Comparison of ENCODE assay signal across 28 cellular contexts in the genomic region with DNA sequence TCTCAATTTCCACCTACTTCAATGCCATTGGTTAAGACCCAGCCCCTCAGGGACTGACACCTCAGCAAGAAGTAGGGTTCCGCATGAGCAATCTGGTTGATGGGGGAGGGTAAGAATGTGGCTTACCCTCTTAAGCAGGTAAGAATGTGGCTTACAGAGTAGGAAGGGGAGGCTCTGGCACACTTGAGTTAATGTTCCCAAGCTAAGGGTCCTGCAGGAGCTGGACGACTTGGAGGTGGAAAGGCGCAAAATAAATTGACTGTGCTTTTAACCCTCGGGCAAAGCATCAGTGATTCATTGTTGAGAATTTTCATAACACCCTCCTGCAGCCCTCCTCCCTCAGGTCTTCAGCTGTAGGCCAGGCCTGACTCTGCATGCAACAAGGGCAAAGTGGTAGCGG. TPM values are rescaled to one million over a fixed set of nuclear protein-coding genes. Genes with fewer than 3 reads are reported as not detected.
DNase-seq lines count a peak whose midpoint lies in the region; ATAC-seq and TF ChIP-seq lines count a peak whose summit lies in the region.
"Had no signal": no experiment of that assay in that cellular context is flagged by ENCODE, and none has a peak within 500 bp of the region (broad histone marks: within the 10 kb centered on the region; RNA-seq: fewer than 3 reads in every experiment).

No MANE protein-coding gene starts in this region.

- H3K14ac ChIP-seq in trophoblast cell (ENCODE audit: low read length): no peak overlapping the region

- H3K36me3 Mint-ChIP-seq in activated naive CD8-positive, alpha-beta T cell treated with anti-CD3 and anti-CD28 coated beads, Interleukin-2, amount 50 U/mL, for 24 hours (ENCODE audit: low read depth): no peaks in the 10 kb centered on the region
- H3K36me3 Mint-ChIP-seq: activated naive CD8-positive, alpha-beta T cell treated with anti-CD3 and anti-CD28 coated beads, Interleukin-2, amount 10 ng/mL, durations not matched to agents 7 days and 5 days; CD14-positive monocyte had no signal

- TF ChIP-seq CTCF in WERI-Rb-1 (IDR thresholded peaks at IDR 0.05; ENCODE audit: low read depth, low read length): no peak

- peak overlapping the region; percentile 10 for H2BK120ac ChIP-seq in trophoblast cell (ENCODE audit: insufficient read depth, low read length, poor library complexity)

- no peak for ATAC-seq in activated naive CD8-positive, alpha-beta T cell treated with anti-CD3 and anti-CD28 coated beads, Interleukin-2, amount 50 U/mL, for 24 hours
- ATAC-seq in GM19328 (IDR thresholded peaks at IDR 0.05; ENCODE audit: unreplicated experiment): no peak
- ATAC-seq: activated CD4-positive, alpha-beta T cell treated with anti-CD3 and anti-CD28 coated beads for 36 hours; activated CD8-positive, alpha-beta T cell treated with anti-CD3 and anti-CD28 coated beads, Interleukin-2, amount 10 ng/mL, durations not matched to agents 7 days and 5 days; gastroesophageal sphincter; SK-N-SH treated with all-trans-retinoic acid at 6 μM for 48 hours; stimulated activated naive CD8-positive, alpha-beta T cell treated with anti-CD3 and anti-CD28 coated beads, Interleukin-15, Interleukin-2, amounts not matched to agents 100 U/mL and 50 U/mL, for 24 hours; T-helper 17 cell had no signal

- DNase-seq in H7 (peak; percentile 50), WERI-Rb-1 (peak; percentile 45), iPS-NIHi7 (ENCODE audit: extremely low spot score) (peak; percentile 57), trophoblast cell (no peak), occipital lobe (lab: John Stamatoyannopoulos, UW) (no peak)
- DNase-seq in activated CD8-positive, alpha-beta memory T cell treated with anti-CD3 and anti-CD28 coated beads, Interleukin-2, amount 50 U/mL, for 4 hours: no peak
- no peak for DNase-seq in activated naive CD8-positive, alpha-beta T cell treated with anti-CD3 and anti-CD28 coated beads, Interleukin-2, amount 50 U/mL, for 24 hours
- DNase-seq: activated CD4-positive, alpha-beta T cell treated with anti-CD3 and anti-CD28 coated beads for 36 hours; activated CD8-positive, alpha-beta T cell treated with anti-CD3 and anti-CD28 coated beads, Interleukin-2, amount 10 ng/mL, durations not matched to agents 7 days and 5 days; activated effector memory CD4-positive, alpha-beta T cell treated with Interleukin-2 at 50 U/mL for 16 hours; activated naive CD8-positive, alpha-beta T cell treated with anti-CD3 and anti-CD28 coated beads, Interleukin-2, amount 10 ng/mL, durations not matched to agents 7 days and 5 days; Calu3; central memory CD4-positive, alpha-beta T cell; hippocampal formation; mesenchymal stem cell; NCI-H1105 treated with DMSO at 0.1 percent for 48 hours; NCI-H1930; NCI-H345; NCI-H748 treated with DMSO at 0.1 percent for 48 hours; nucleus accumbens; stimulated activated naive CD8-positive, alpha-beta T cell treated with anti-CD3 and anti-CD28 coated beads, Interleukin-15, Interleukin-2, amounts not matched to agents 100 U/mL and 50 U/mL, for 24 hours; T-helper 17 cell; testis had no signal

- no peaks in the 10 kb centered on the region for H3K4me1 Mint-ChIP-seq in activated naive CD8-positive, alpha-beta T cell treated with anti-CD3 and anti-CD28 coated beads, Interleukin-2, amount 50 U/mL, for 24 hours
- H3K4me1 Mint-ChIP-seq: activated CD4-positive, alpha-beta T cell treated with anti-CD3 and anti-CD28 coated beads for 36 hours; CD14-positive monocyte; T-helper 17 cell had no signal

- H3K27ac ChIP-seq in WERI-Rb-1 (no peak overlapping the region), trophoblast cell (ENCODE audit: low read depth, low read length) (peak overlapping the region; percentile 65)
- H3K27ac ChIP-seq: gastroesophageal sphincter, testis had no signal

- H3K79me1 ChIP-seq in trophoblast cell (ENCODE audit: low read length): peaks cover 8% of the 10 kb centered on the region

- no peak overlapping the region for H3K23ac ChIP-seq in trophoblast cell (ENCODE audit: low read length)

- H3K27me3 ChIP-seq in H7 (ENCODE audit: control insufficient read depth, insufficient read depth, low read length) (no peaks in the 10 kb centered on the region), WERI-Rb-1 (ENCODE audit: insufficient read depth, low read depth, severe bottlenecking) (no peaks in the 10 kb centered on the region), trophoblast cell (ENCODE audit: insufficient read depth, low read length) (no peaks in the 10 kb centered on the region)
- H3K27me3 ChIP-seq: testis had no signal

- peaks cover 8 to 19% of the 10 kb centered on the region in 2 experiments for H3K4me1 ChIP-seq in trophoblast cell (ENCODE audit: control insufficient read depth in 1 of 2, insufficient read depth in 2 of 2, low read length in 2 of 2)
- H3K4me1 ChIP-seq: gastroesophageal sphincter, testis had no signal

- no peak overlapping the region for H2AK5ac ChIP-seq in trophoblast cell (ENCODE audit: low read length)

- no peak overlapping the region for H4K8ac ChIP-seq in trophoblast cell (ENCODE audit: low read depth, low read length)

- no peak overlapping the region for H2BK5ac ChIP-seq in trophoblast cell (ENCODE audit: low read depth, low read length, poor library complexity)

- H2BK12ac ChIP-seq in trophoblast cell (ENCODE audit: low read length): peak overlapping the region; percentile 32

- no peaks in the 10 kb centered on the region for H3K79me2 ChIP-seq in trophoblast cell (ENCODE audit: control insufficient read depth, insufficient read depth, low read length, poor library complexity)

- no peak overlapping the region for H4K12ac ChIP-seq in trophoblast cell (ENCODE audit: low read depth, low read length)

- no peaks in the 10 kb centered on the region for H3K9me3 Mint-ChIP-seq in activated naive CD8-positive, alpha-beta T cell treated with anti-CD3 and anti-CD28 coated beads, Interleukin-2, amount 50 U/mL, for 24 hours
- H3K9me3 Mint-ChIP-seq: activated naive CD8-positive, alpha-beta T cell treated with anti-CD3 and anti-CD28 coated beads, Interleukin-2, amount 10 ng/mL, durations not matched to agents 7 days and 5 days had no signal

- H3K4me2 ChIP-seq in trophoblast cell (ENCODE audit: low read length): peak overlapping the region; percentile 5

- peak overlapping the region; percentile 15 for H4K91ac ChIP-seq in trophoblast cell (ENCODE audit: low read depth, low read length)

- peaks cover 26% of the 10 kb centered on the region for H3K27me3 Mint-ChIP-seq in activated naive CD8-positive, alpha-beta T cell treated with anti-CD3 and anti-CD28 coated beads, Interleukin-2, amount 50 U/mL, for 24 hours

- no CpG with 5 or more reads among the region's 5 CpGs for WGBS in trophoblast cell (ENCODE audit: extremely low coverage, insufficient coverage, insufficient read length)

- no peaks in the 10 kb centered on the region for H3K36me3 ChIP-seq in H7 (replicated peaks; ENCODE audit: control insufficient read depth, insufficient read depth, low read length)
- H3K36me3 ChIP-seq in WERI-Rb-1: no peaks in the 10 kb centered on the region
- no peaks in the 10 kb centered on the region for H3K36me3 ChIP-seq in trophoblast cell (ENCODE audit: control insufficient read depth in 1 of 2, insufficient read depth in 2 of 2, low read length in 2 of 2)
- H3K36me3 ChIP-seq: gastroesophageal sphincter had no signal

- H3K9ac ChIP-seq in trophoblast cell (ENCODE audit: low read length): no peak overlapping the region

- no peak overlapping the region for H2AFZ ChIP-seq in trophoblast cell (ENCODE audit: insufficient read depth, low read length, poor library complexity)

- no peak overlapping the region for H3K18ac ChIP-seq in trophoblast cell (ENCODE audit: low read length)

- H3K4ac ChIP-seq in trophoblast cell (ENCODE audit: low read depth, low read length): no peak overlapping the region

- H3K9me3 ChIP-seq in WERI-Rb-1 (ENCODE audit: severe bottlenecking) (no peaks in the 10 kb centered on the region), trophoblast cell (ENCODE audit: insufficient read depth, low read depth, low read length) (no peaks in the 10 kb centered on the region)
- H3K9me3 ChIP-seq: gastroesophageal sphincter, testis had no signal

- H3K4me3 Mint-ChIP-seq in activated naive CD8-positive, alpha-beta T cell treated with anti-CD3 and anti-CD28 coated beads, Interleukin-2, amount 50 U/mL, for 24 hours: no peak overlapping the region
- H3K4me3 Mint-ChIP-seq: activated CD4-positive, alpha-beta T cell treated with anti-CD3 and anti-CD28 coated beads for 36 hours; activated CD8-positive, alpha-beta T cell treated with anti-CD3 and anti-CD28 coated beads, Interleukin-2, amount 10 ng/mL, durations not matched to agents 7 days and 5 days; activated naive CD8-positive, alpha-beta T cell treated with anti-CD3 and anti-CD28 coated beads, Interleukin-2, amount 10 ng/mL, durations not matched to agents 7 days and 5 days; CD14-positive monocyte; T-helper 17 cell had no signal

- H3K4me3 ChIP-seq in H7 (ENCODE audit: insufficient read depth, low read depth, low read length) (no peak overlapping the region), WERI-Rb-1 (ENCODE audit: low read depth, low read length) (no peak overlapping the region), trophoblast cell (ENCODE audit: low read depth, low read length) (no peak overlapping the region)
- H3K4me3 ChIP-seq: gastroesophageal sphincter, testis had no signal

- no peak overlapping the region for H3K27ac Mint-ChIP-seq in activated naive CD8-positive, alpha-beta T cell treated with anti-CD3 and anti-CD28 coated beads, Interleukin-2, amount 50 U/mL, for 24 hours
- H3K27ac Mint-ChIP-seq: activated CD4-positive, alpha-beta T cell treated with anti-CD3 and anti-CD28 coated beads for 36 hours; activated CD8-positive, alpha-beta T cell treated with anti-CD3 and anti-CD28 coated beads, Interleukin-2, amount 10 ng/mL, durations not matched to agents 7 days and 5 days; activated naive CD8-positive, alpha-beta T cell treated with anti-CD3 and anti-CD28 coated beads, Interleukin-2, amount 10 ng/mL, durations not matched to agents 7 days and 5 days; CD14-positive monocyte; T-helper 17 cell had no signal

RNA-seq across cellular contexts. Expression of gene ADRA1B, which starts 24.9 kb away (rescaled TPM):
- total RNA-seq in H7 (2014; rRNA removed; shearing (Covaris generic)): 0.14 TPM in 1 of 2 replicates, not detected in the other
- 4.2 and 4.4 TPM in 2 replicates for polyA plus RNA-seq in trophoblast cell (2013)
- 1.1 TPM for total RNA-seq in occipital lobe
- total RNA-seq: activated CD4-positive, alpha-beta T cell treated with anti-CD3 and anti-CD28 coated beads for 36 hours; activated CD8-positive, alpha-beta T cell treated with anti-CD3 and anti-CD28 coated beads, Interleukin-2, amount 10 ng/mL, durations not matched to agents 7 days and 5 days; activated naive CD8-positive, alpha-beta T cell treated with anti-CD3 and anti-CD28 coated beads, Interleukin-2, amount 10 ng/mL, durations not matched to agents 7 days and 5 days; H4; T-helper 17 cell had no signal
- polyA plus RNA-seq: CD14-positive monocyte had no signal

Comparison
In these comparisons a context has a peak if more than half of its experiments do, and no peak if none do; other contexts are left out.
1. DNase-seq: peak in H7 (single experiment), WERI-Rb-1 (single experiment) and iPS-NIHi7 (single experiment); none in trophoblast cell (0 of 2), occipital lobe (single experiment), activated CD8-positive, alpha-beta memory T cell treated with anti-CD3 and anti-CD28 coated beads, Interleukin-2, amount 50 U/mL, for 4 hours (single experiment) and activated naive CD8-positive, alpha-beta T cell treated with anti-CD3 and anti-CD28 coated beads, Interleukin-2, amount 50 U/mL, for 24 hours (single experiment).